Comparison of ENCODE assay signal across 8 cellular contexts in the genomic region with DNA sequence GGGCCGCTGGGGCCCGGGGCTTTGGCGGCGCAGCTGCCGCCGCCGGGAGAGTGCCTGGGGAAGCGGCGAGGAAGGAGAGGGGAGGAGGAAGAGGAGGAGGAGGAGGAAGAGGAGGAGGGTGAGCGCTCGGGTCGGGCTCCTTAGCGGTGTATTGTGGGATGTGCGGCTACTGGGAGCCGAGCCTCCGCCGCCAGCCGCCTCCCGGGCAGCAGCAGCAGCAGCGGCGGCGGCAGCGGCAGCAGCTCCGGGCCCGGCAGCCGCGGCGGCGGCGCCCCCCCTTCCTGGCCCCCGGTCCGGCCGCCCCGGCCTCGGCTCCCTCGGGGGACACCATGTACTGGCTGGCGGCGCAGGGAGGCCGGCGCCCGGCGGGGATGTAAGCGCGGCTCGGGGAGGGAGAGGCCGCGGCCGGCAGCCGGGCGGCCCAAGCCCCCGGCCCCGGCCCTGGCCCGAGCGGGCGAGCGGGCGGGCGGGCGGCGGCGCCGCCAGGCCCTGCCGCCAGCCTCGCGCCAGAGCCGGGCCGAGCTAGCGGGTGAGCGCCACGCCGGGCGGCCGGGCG. TPM values are rescaled to one million over a fixed set of nuclear protein-coding genes. Genes with fewer than 3 reads are reported as not detected.
DNase-seq lines count a peak whose midpoint lies in the region; ATAC-seq and TF ChIP-seq lines count a peak whose summit lies in the region.

Gene SETD1B, plus strand, starts transcription at position 149 of the 556 bp plus-strand sequence. CDS start 729 bp downstream, outside the sequence.

- DNase-seq in A673 (ENCODE audit: low spot score) (peak; percentile 72), NT2/D1 (ENCODE audit: low read depth, low spot score) (no peak), glomerular visceral epithelial cell (ENCODE audit: extremely low spot score) (peak; percentile 74), neuronal stem cell (ENCODE audit: low spot score) (no peak), AG08396 (ENCODE audit: low spot score) (no peak), NCI-H1436 treated with DMSO at 0.1 percent for 48 hours (lab: John Stamatoyannopoulos, UW) (no peak)
- DNase-seq in activated naive CD4-positive, alpha-beta T cell treated with anti-CD3 and anti-CD28 coated beads, Interleukin-2, amount 50 U/mL, for 16 hours = peak; percentile 61

- intact Hi-C loops in A673 (cut with micrococcal nuclease; ENCODE audit: unreplicated experiment) = no loop called here

- peak within 1 kb of the TSS; percentile 33 for H2BK15ac ChIP-seq in neuronal stem cell (ENCODE audit: low read length)

- CTCF ChIA-PET in A673 (lab: Charles Lee) = interaction anchor here (0.7 to 3.6 kb wide), 3 partner anchors 9 to 84 kb away, joined by 4 to 30 read pairs (median 7); partner anchors contain the start of genes PSMD9 and RHOF

- H3K9ac ChIP-seq in NT2/D1 (ENCODE audit: insufficient read length, low read depth) (peak within 1 kb of the TSS; percentile 98), neuronal stem cell (ENCODE audit: low read depth, low read length, poor library complexity) (peak within 1 kb of the TSS; percentile 90)

- peaks cover 14% of the 10 kb centered on the region for H3K79me1 ChIP-seq in neuronal stem cell (ENCODE audit: low read depth, low read length)

- H2AFZ ChIP-seq in neuronal stem cell (ENCODE audit: low read length) = peak within 1 kb of the TSS; percentile 86

- no CpG with 5 or more reads among the region's 74 CpGs for WGBS in neuronal stem cell (ENCODE audit: extremely low coverage in 2 of 2, insufficient read length in 2 of 2, insufficient replicate concordance in 1 of 2), 2 donors

- H2BK5ac ChIP-seq in neuronal stem cell (ENCODE audit: low read length) = peak within 1 kb of the TSS; percentile 80

- H3K14ac ChIP-seq in neuronal stem cell (ENCODE audit: low read length) = peak within 1 kb of the TSS; percentile 99

- H3K9me3 ChIP-seq in A673 (ENCODE audit: low read depth, low read length, poor library complexity, severe bottlenecking) = no peaks in the 10 kb centered on the region
- H3K9me3 ChIP-seq in NT2/D1 (ENCODE audit: insufficient read depth, low read length) = no peaks in the 10 kb centered on the region
- H3K9me3 ChIP-seq in neuronal stem cell (replicated peaks in 1 of 2; ENCODE audit: control insufficient read depth in 2 of 2, insufficient read depth in 1 of 2, low read depth in 1 of 2, low read length in 2 of 2) = no peaks in the 10 kb centered on the region

- H4K8ac ChIP-seq in neuronal stem cell (ENCODE audit: low read depth, low read length) = no peak within 1 kb of the TSS

- no peak for TF ChIP-seq CTCF in A673 (conservative IDR thresholded peaks at IDR 0.05; ENCODE audit: low read depth, low read length)

- peaks cover 10% of the 10 kb centered on the region for H3K36me3 ChIP-seq in A673 (ENCODE audit: insufficient read depth, low read length, poor library complexity, severe bottlenecking)
- peaks cover 40% of the 10 kb centered on the region for H3K36me3 ChIP-seq in NT2/D1 (ENCODE audit: insufficient read depth, insufficient read length, low read length)
- H3K36me3 ChIP-seq in neuronal stem cell (replicated peaks in 1 of 2; ENCODE audit: control insufficient read depth in 2 of 2, insufficient read depth in 2 of 2, low read length in 2 of 2) = peaks cover 16 to 41% of the 10 kb centered on the region in 2 donors

- peak within 1 kb of the TSS; percentile 94 for H2AK5ac ChIP-seq in neuronal stem cell (ENCODE audit: low read depth, low read length)

- H2BK12ac ChIP-seq in neuronal stem cell (ENCODE audit: low read length) = no peak within 1 kb of the TSS

- peak within 1 kb of the TSS; percentile 98 for H3K4me2 ChIP-seq in neuronal stem cell (ENCODE audit: insufficient read depth, low read length, poor library complexity, severe bottlenecking)

- H3K4ac ChIP-seq in neuronal stem cell (ENCODE audit: low read length) = peak within 1 kb of the TSS; percentile 84

- POLR2A ChIA-PET in A673 (lab: Charles Lee; ENCODE audit: low non-redundant PET) = no interaction called here

- ATAC-seq in GM18511 (IDR thresholded peaks at IDR 0.05; ENCODE audit: unreplicated experiment) = peak; percentile 14

- peaks cover 20% of the 10 kb centered on the region for H3K4me1 ChIP-seq in A673 (ENCODE audit: insufficient read depth, low read length, poor library complexity, severe bottlenecking)
- H3K4me1 ChIP-seq in NT2/D1 (ENCODE audit: insufficient read depth, insufficient read length) = peaks cover 9% of the 10 kb centered on the region
- peaks cover 12 to 24% of the 10 kb centered on the region in 2 donors for H3K4me1 ChIP-seq in neuronal stem cell (ENCODE audit: control insufficient read depth in 2 of 2, insufficient read depth in 1 of 2, low read depth in 1 of 2, low read length in 2 of 2)

- H3K4me3 ChIP-seq in A673 (ENCODE audit: low read depth, low read length, poor library complexity, severe bottlenecking) = peak within 1 kb of the TSS; percentile 81
- peak within 1 kb of the TSS; percentile 71 for H3K4me3 ChIP-seq in NT2/D1 (ENCODE audit: insufficient read length, low read depth)
- peak within 1 kb of the TSS; percentile 56 to 83 for H3K4me3 ChIP-seq in neuronal stem cell (ENCODE audit: low read length in 2 of 2)

- no peak within 1 kb of the TSS for H4K91ac ChIP-seq in neuronal stem cell (ENCODE audit: low read depth, low read length, poor library complexity)

- peak within 1 kb of the TSS; percentile 99 for H2BK120ac ChIP-seq in neuronal stem cell (ENCODE audit: low read depth, low read length)

- H3K27ac ChIP-seq in A673 (ENCODE audit: low read depth, low read length, poor library complexity, severe bottlenecking) (peak within 1 kb of the TSS; percentile 100), neuronal stem cell (replicated peaks; ENCODE audit: low read length) (peak within 1 kb of the TSS; percentile 98)

- H3K27me3 ChIP-seq in A673 (replicated peaks; ENCODE audit: insufficient read depth, low read depth, low read length, poor library complexity) (no peaks in the 10 kb centered on the region), NT2/D1 (ENCODE audit: insufficient read depth, insufficient read length) (no peaks in the 10 kb centered on the region), neuronal stem cell (ENCODE audit: control insufficient read depth in 3 of 3, insufficient read depth in 3 of 3, low read depth in 1 of 3, low read length in 3 of 3) (no peaks in the 10 kb centered on the region)

- peak within 1 kb of the TSS; percentile 97 for H3K18ac ChIP-seq in neuronal stem cell (ENCODE audit: low read length)

- BruUV-seq in A673 (replicated peaks; lab: Mats Ljungman, UMichigan) = no TSS peak

- peak within 1 kb of the TSS; percentile 85 for H3K23ac ChIP-seq in neuronal stem cell (ENCODE audit: low read depth, low read length, poor library complexity)

RNA-seq across cellular contexts. Expression of gene SETD1B, which starts in this region (rescaled TPM):
- total RNA-seq in A673 (2021) = 23.8 and 24.5 TPM in 2 replicates
- 6.1 TPM for polyA plus RNA-seq in neuronal stem cell (2013, experiment 1 of 2)
- 6.2 TPM for polyA plus RNA-seq in neuronal stem cell (2013, experiment 2 of 2)

Comparison
In these comparisons a context has a peak if more than half of its experiments do, and no peak if none do; other contexts are left out.
1. DNase-seq: peak in A673 (single experiment), activated naive CD4-positive, alpha-beta T cell treated with anti-CD3 and anti-CD28 coated beads, Interleukin-2, amount 50 U/mL, for 16 hours (single experiment) and glomerular visceral epithelial cell (single experiment); none in NT2/D1 (single experiment), neuronal stem cell (single experiment), AG08396 (single experiment) and NCI-H1436 treated with DMSO at 0.1 percent for 48 hours (single experiment).
2. Peak in every context shown above with its lines, with median percentiles within 50 percentile points of each other: H3K4me3 ChIP-seq.